ENCODE assay signal across 18 cellular contexts in the genomic region with DNA sequence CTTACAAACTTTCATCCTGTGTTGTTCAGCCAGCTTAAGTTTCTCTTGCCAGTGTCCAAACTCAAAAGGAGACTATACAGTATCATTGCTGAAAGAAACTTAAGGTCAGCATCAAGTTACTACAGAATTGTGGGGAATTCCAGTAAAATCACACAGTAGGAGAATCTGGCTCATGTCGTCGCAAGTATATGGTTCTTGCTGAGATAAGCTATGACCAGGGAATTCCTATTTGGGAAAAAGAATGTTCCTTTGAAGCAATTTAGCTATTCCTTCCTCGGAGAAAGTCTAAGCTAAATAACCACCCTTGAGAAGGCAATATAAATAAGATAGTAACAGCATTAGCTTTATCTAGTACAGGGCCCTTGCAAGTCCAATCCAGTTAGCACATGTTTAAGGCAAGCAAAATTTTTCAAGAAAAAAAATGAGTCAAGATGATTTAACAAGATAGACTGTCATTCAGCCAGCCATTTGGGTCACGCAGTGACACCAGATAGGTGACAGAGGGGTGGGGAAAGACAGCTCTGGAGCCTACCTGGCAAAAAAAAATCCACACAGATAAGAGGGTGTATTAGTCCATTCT.
A peak's percentile ranks its signal among the peaks of the same experiment; 100 is the strongest.
DNase-seq lines count a peak whose midpoint lies in the region; FAIRE-seq and TF ChIP-seq lines count a peak whose summit lies in the region.
"Had no signal": no experiment of that assay in that cellular context is flagged by ENCODE, and none has a peak within 500 bp of the region (broad histone marks: within the 10 kb centered on the region; RNA-seq: fewer than 3 reads in every experiment).

No MANE protein-coding gene starts in this region.

- FAIRE-seq in astrocyte (lab: Jason Lieb, UNC) = peak; percentile 23
- FAIRE-seq: G401.6, GM12892, GM19239, RCC 7860 had no signal

- H2AFZ ChIP-seq in astrocyte (ENCODE audit: low read depth, low read length) = no peak overlapping the region

- H3K27me3 ChIP-seq in astrocyte (ENCODE audit: insufficient read depth, low read length) = no peaks in the 10 kb centered on the region
- no peaks in the 10 kb centered on the region for H3K27me3 ChIP-seq in stomach smooth muscle (ENCODE audit: control insufficient read depth in 1 of 2, insufficient read depth in 2 of 2, low read length in 2 of 2)
- no peaks in the 10 kb centered on the region for H3K27me3 ChIP-seq in esophagus muscularis mucosa

- TF ChIP-seq POLR2A in esophagus muscularis mucosa (IDR thresholded peaks at IDR 0.05; ENCODE audit: low read depth) = no peak

- BruUV-seq in Calu3 (replicated peaks; lab: Mats Ljungman, UMichigan) = no TSS peak

- intact Hi-C loops in Calu3 (cut with micrococcal nuclease; ENCODE audit: unreplicated experiment) (no loop called here), esophagus muscularis mucosa (cut with DNase I) (loop anchor here (10.0 kb wide), 1 partner anchor 328 kb away; no protein-coding TSS in a partner anchor)

- H3K36me3 ChIP-seq in astrocyte (ENCODE audit: insufficient read depth, low read length) = no peaks in the 10 kb centered on the region
- no peaks in the 10 kb centered on the region for H3K36me3 ChIP-seq in stomach smooth muscle (ENCODE audit: control insufficient read depth in 2 of 2, insufficient read depth in 2 of 2, low read length in 2 of 2)
- no peaks in the 10 kb centered on the region for H3K36me3 ChIP-seq in esophagus muscularis mucosa

- H3K4me1 ChIP-seq in astrocyte (ENCODE audit: insufficient read depth, low read length) = peaks cover 27% of the 10 kb centered on the region
- H3K4me1 ChIP-seq in stomach smooth muscle (ENCODE audit: control insufficient read depth, insufficient read depth, low read length) = peaks cover 20% of the 10 kb centered on the region
- peaks cover 10 to 51% (median 49%) of the 10 kb centered on the region in 4 donors for H3K4me1 ChIP-seq in esophagus muscularis mucosa

- TF ChIP-seq EP300 in esophagus muscularis mucosa (IDR thresholded peaks at IDR 0.05) = no peak

- H3K9ac ChIP-seq in astrocyte (ENCODE audit: low read length) = no peak overlapping the region
- no peak overlapping the region for H3K9ac ChIP-seq in stomach smooth muscle (ENCODE audit: low read length in 2 of 2)

- H3K4me2 ChIP-seq in astrocyte (ENCODE audit: low read length) = no peak overlapping the region

- no peak overlapping the region for H3K4me3 Mint-ChIP-seq in astrocyte (ENCODE audit: unreplicated experiment)
- no peak overlapping the region for H3K4me3 Mint-ChIP-seq in mesothelial cell of epicardium
- no peak overlapping the region for H3K4me3 Mint-ChIP-seq in Calu3 (ENCODE audit: low read depth, unreplicated experiment)
- H3K4me3 Mint-ChIP-seq: B cell; CD4-positive, alpha-beta T cell had no signal

- H3K9me3 Mint-ChIP-seq in astrocyte (ENCODE audit: unreplicated experiment) (peaks cover 3% of the 10 kb centered on the region), mesothelial cell of epicardium (no peaks in the 10 kb centered on the region), Calu3 (ENCODE audit: low read depth, unreplicated experiment) (no peaks in the 10 kb centered on the region)
- H3K9me3 Mint-ChIP-seq: CD4-positive, alpha-beta T cell had no signal

- no peaks in the 10 kb centered on the region for H4K20me1 ChIP-seq in astrocyte (ENCODE audit: insufficient read depth, low read length)

- H3K36me3 Mint-ChIP-seq in astrocyte (ENCODE audit: low read depth, unreplicated experiment) (no peaks in the 10 kb centered on the region), mesothelial cell of epicardium (no peaks in the 10 kb centered on the region), Calu3 (ENCODE audit: insufficient read depth, unreplicated experiment) (no peaks in the 10 kb centered on the region)

- no peak overlapping the region for H3K27ac ChIP-seq in astrocyte (ENCODE audit: low read depth, low read length)
- H3K27ac ChIP-seq in stomach smooth muscle (ENCODE audit: low read length) = peak overlapping the region; percentile 8
- peak overlapping the region in 2 of 4 donors; percentile 0 to 9 for H3K27ac ChIP-seq in esophagus muscularis mucosa (replicated peaks in 1 of 4)

- H3K9me3 ChIP-seq in astrocyte (ENCODE audit: insufficient read depth, low read depth, low read length) = no peaks in the 10 kb centered on the region
- H3K9me3 ChIP-seq in stomach smooth muscle (ENCODE audit: control insufficient read depth in 2 of 2, low read length in 2 of 2) = no peaks in the 10 kb centered on the region
- H3K9me3 ChIP-seq in esophagus muscularis mucosa = no peaks in the 10 kb centered on the region

- H3K4me3 ChIP-seq in astrocyte (ENCODE audit: insufficient read depth, low read depth, low read length) = no peak overlapping the region
- H3K4me3 ChIP-seq in fibroblast of pulmonary artery (replicated peaks; ENCODE audit: low read depth, low read length) = no peak overlapping the region
- no peak overlapping the region for H3K4me3 ChIP-seq in stomach smooth muscle (ENCODE audit: low read length in 2 of 2)
- no peak overlapping the region for H3K4me3 ChIP-seq in esophagus muscularis mucosa

- peaks cover 4% of the 10 kb centered on the region for H3K27me3 Mint-ChIP-seq in astrocyte (ENCODE audit: low read depth, unreplicated experiment)
- H3K27me3 Mint-ChIP-seq in mesothelial cell of epicardium (ENCODE audit: low read depth) = no peaks in the 10 kb centered on the region
- no peaks in the 10 kb centered on the region for H3K27me3 Mint-ChIP-seq in Calu3 (ENCODE audit: unreplicated experiment)
- H3K27me3 Mint-ChIP-seq: CD4-positive, alpha-beta T cell had no signal

- CTCF ChIA-PET in Calu3 (lab: Charles Lee) = interaction anchor here (0.5 kb wide), 1 partner anchor 1082 kb away, joined by 3 read pairs; no protein-coding TSS in a partner anchor

- TF ChIP-seq CTCF in astrocyte (IDR thresholded peaks at IDR 0.05; ENCODE audit: insufficient read depth, low read depth, low read length) = no peak
- TF ChIP-seq CTCF in fibroblast of pulmonary artery (IDR thresholded peaks at IDR 0.05; ENCODE audit: low read length, missing control alignments) = no peak
- no peak for TF ChIP-seq CTCF in mesothelial cell of epicardium (IDR thresholded peaks at IDR 0.05; ENCODE audit: unreplicated experiment)
- TF ChIP-seq CTCF in Calu3 (IDR thresholded peaks at IDR 0.05; ENCODE audit: unreplicated experiment) = no peak
- TF ChIP-seq CTCF in esophagus muscularis mucosa (IDR thresholded peaks at IDR 0.05) = no peak

- H3K4me1 Mint-ChIP-seq in astrocyte (ENCODE audit: low read depth, unreplicated experiment) (peaks cover 32% of the 10 kb centered on the region), mesothelial cell of epicardium (peaks cover 40% of the 10 kb centered on the region), Calu3 (ENCODE audit: low read depth, unreplicated experiment) (peaks cover 8% of the 10 kb centered on the region)
- H3K4me1 Mint-ChIP-seq: B cell had no signal

- no peaks in the 10 kb centered on the region for H3K79me2 ChIP-seq in astrocyte (ENCODE audit: insufficient read depth, low read length)

- WGBS in esophagus muscularis mucosa = 57% methylated on average over 4 of the region's 4 CpGs

- DNase-seq in astrocyte (ENCODE audit: low read depth) = peak; percentile 72
- peak; percentile 58 for DNase-seq in fibroblast of pulmonary artery (ENCODE audit: low read depth)
- no peak for DNase-seq in mesothelial cell of epicardium (ENCODE audit: low spot score in 2 of 2, unreplicated experiment in 2 of 2)
- no peak for DNase-seq in Calu3
- no peak for DNase-seq in GM03348 (ENCODE audit: low spot score)
- DNase-seq in esophagus muscularis mucosa (ENCODE audit: extremely low spot score) = no peak
- DNase-seq: CD4-positive, alpha-beta T cell; DMS79 treated with DMSO at 0.1 percent for 48 hours; NCI-H1105; NCI-H187 treated with DMSO at 0.1 percent for 48 hours; NCI-H510A; SHP77 had no signal

- H3K27ac Mint-ChIP-seq in astrocyte (ENCODE audit: unreplicated experiment) (no peak overlapping the region), mesothelial cell of epicardium (peak overlapping the region; percentile 76), Calu3 (ENCODE audit: unreplicated experiment) (no peak overlapping the region)
- H3K27ac Mint-ChIP-seq: B cell; CD4-positive, alpha-beta T cell had no signal

Comparison
In these comparisons a context has a peak if more than half of its experiments do, and no peak if none do; other contexts are left out.
1. DNase-seq: peak in astrocyte (single experiment) and fibroblast of pulmonary artery (single experiment); none in mesothelial cell of epicardium (0 of 2), Calu3 (single experiment), GM03348 (single experiment) and esophagus muscularis mucosa (single experiment).